Comparison of ENCODE assay signal across 2 cellular contexts in the genomic region with DNA sequence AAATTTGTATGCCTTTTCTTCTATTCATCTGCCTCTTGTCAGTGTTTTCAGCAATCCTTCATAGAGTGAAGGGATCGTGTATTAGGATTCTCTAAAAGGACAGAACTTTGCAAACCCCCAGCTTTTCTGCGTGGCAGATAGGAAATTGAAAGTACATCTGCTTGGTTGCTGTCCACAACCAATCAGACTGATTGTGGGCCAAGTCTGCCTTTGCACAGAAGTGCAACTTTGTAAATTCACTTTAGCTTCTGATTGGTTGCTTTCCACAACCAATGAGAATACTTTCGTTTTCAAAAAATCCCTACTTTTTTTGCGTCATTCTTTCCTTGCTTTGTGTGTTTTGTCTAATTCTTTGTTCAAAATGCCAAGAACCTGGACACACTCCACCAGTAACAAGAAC.
TF ChIP-seq lines count a peak whose summit lies in the region.

No MANE protein-coding gene starts in this region.

TF ChIP-seq in A549, 52 proteins besides CTCF, POLR2A, EP300 and RAD21 (continued from another document):
- TF ChIP-seq REST (IDR thresholded peaks at IDR 0.05) (no peak), CBX8 (IDR thresholded peaks at IDR 0.05) (no peak), SMC3 (IDR thresholded peaks at IDR 0.05) (no peak), CEBPB (IDR thresholded peaks at IDR 0.05) (no peak), JUNB (IDR thresholded peaks at IDR 0.05) (no peak), HES2 (IDR thresholded peaks at IDR 0.05) (no peak), MYC (IDR thresholded peaks at IDR 0.05; ENCODE audit: borderline replicate concordance, low read length) (no peak), BHLHE40 (IDR thresholded peaks at IDR 0.05; ENCODE audit: low read depth, low read length) (no peak), GATA3 (IDR thresholded peaks at IDR 0.05; ENCODE audit: borderline replicate concordance) (no peak), MAFK (IDR thresholded peaks at IDR 0.05; ENCODE audit: partially characterized antibody) (no peak), HDAC2 (IDR thresholded peaks at IDR 0.05) (no peak), ZNF302 (CRISPR knock-in tag; IDR thresholded peaks at IDR 0.05) (no peak), MAX (IDR thresholded peaks at IDR 0.05) (no peak)
TF ChIP-seq in A549: peak in this region for 0.

TF ChIP-seq in K562, 482 proteins besides CTCF, POLR2A, EP300 and RAD21 (continued from another document):
- TF ChIP-seq, protein P1, sequence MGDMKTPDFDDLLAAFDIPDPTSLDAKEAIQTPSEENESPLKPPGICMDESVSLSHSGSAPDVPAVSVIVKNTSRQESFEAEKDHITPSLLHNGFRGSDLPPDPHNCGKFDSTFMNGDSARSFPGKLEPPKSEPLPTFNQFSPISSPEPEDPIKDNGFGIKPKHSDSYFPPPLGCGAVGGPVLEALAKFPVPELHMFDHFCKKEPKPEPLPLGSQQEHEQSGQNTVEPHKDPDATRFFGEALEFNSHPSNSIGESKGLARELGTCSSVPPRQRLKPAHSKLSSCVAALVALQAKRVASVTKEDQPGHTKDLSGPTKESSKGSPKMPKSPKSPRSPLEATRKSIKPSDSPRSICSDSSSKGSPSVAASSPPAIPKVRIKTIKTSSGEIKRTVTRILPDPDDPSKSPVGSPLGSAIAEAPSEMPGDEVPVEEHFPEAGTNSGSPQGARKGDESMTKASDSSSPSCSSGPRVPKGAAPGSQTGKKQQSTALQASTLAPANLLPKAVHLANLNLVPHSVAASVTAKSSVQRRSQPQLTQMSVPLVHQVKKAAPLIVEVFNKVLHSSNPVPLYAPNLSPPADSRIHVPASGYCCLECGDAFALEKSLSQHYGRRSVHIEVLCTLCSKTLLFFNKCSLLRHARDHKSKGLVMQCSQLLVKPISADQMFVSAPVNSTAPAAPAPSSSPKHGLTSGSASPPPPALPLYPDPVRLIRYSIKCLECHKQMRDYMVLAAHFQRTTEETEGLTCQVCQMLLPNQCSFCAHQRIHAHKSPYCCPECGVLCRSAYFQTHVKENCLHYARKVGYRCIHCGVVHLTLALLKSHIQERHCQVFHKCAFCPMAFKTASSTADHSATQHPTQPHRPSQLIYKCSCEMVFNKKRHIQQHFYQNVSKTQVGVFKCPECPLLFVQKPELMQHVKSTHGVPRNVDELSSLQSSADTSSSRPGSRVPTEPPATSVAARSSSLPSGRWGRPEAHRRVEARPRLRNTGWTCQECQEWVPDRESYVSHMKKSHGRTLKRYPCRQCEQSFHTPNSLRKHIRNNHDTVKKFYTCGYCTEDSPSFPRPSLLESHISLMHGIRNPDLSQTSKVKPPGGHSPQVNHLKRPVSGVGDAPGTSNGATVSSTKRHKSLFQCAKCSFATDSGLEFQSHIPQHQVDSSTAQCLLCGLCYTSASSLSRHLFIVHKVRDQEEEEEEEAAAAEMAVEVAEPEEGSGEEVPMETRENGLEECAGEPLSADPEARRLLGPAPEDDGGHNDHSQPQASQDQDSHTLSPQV (IDR thresholded peaks at IDR 0.05), result no peak
- TF ChIP-seq ZBTB11 (CRISPR knock-in tag; IDR thresholded peaks at IDR 0.05) (no peak), NFYB (IDR thresholded peaks at IDR 0.05; ENCODE audit: extremely low read depth, insufficient read length) (peak; percentile 23)
